ENCODE assay signal across 9 cellular contexts in genomic region chr4:186669159-186669720, GRCh38. TPM values are rescaled to one million over a fixed set of nuclear protein-coding genes. Genes with fewer than 3 reads are reported as not detected.
DNase-seq lines count a peak whose midpoint lies in the region; ATAC-seq, FAIRE-seq and TF ChIP-seq lines count a peak whose summit lies in the region.
"Had no signal": no experiment of that assay in that cellular context is flagged by ENCODE, and none has a peak within 500 bp of the region (broad histone marks: within the 10 kb centered on the region; RNA-seq: fewer than 3 reads in every experiment).

No MANE protein-coding gene starts in this region.

- H3K27ac ChIP-seq in gastroesophageal sphincter, result peak overlapping the region; percentile 19 to 84 (median 60)
- H3K27ac ChIP-seq in CD4-positive, alpha-beta T cell (ENCODE audit: low read depth, low read length), result no peak overlapping the region

- in situ Hi-C loops in SK-MEL-5 (cut with HindIII; ENCODE audit: low pct_unique_long_range_greater_than_20kb, low sequenced_read_pairs), result no loop called here

- ATAC-seq in gastroesophageal sphincter (peak; percentile 89), HG03439 (IDR thresholded peaks at IDR 0.05; ENCODE audit: unreplicated experiment) (no peak), HG02973 (IDR thresholded peaks at IDR 0.05; ENCODE audit: unreplicated experiment) (no peak)
- ATAC-seq in CD4-positive, alpha-beta T cell (ENCODE audit: poor library complexity), result no peak

- FAIRE-seq in H54 (lab: Jason Lieb, UNC), result no peak

- CTCF ChIA-PET in CD4-positive, alpha-beta T cell (lab: Charles Lee), result no interaction called here

- no peaks in the 10 kb centered on the region for H3K27me3 ChIP-seq in H7 (ENCODE audit: control insufficient read depth, insufficient read depth, low read length)
- H3K27me3 ChIP-seq in gastroesophageal sphincter, result no peaks in the 10 kb centered on the region
- H3K27me3 ChIP-seq in CD4-positive, alpha-beta T cell (ENCODE audit: control insufficient read depth, insufficient read depth, low read length), result no peaks in the 10 kb centered on the region

- H3K4me3 ChIP-seq in H7 (ENCODE audit: insufficient read depth, low read depth, low read length) (peak overlapping the region; percentile 8; the same call in 1 of the 2 replicates), gastroesophageal sphincter (peak overlapping the region; percentile 2 to 37)

- WGBS in gastroesophageal sphincter (ENCODE audit: low coverage in 1 of 2), 2 donors, result 14 to 19% methylated on average over 6 to 7 of the region's 21 CpGs

- peak; percentile 43 to 61 (median 50) for TF ChIP-seq CTCF in gastroesophageal sphincter (IDR thresholded peaks at IDR 0.05)
- TF ChIP-seq CTCF in CD4-positive, alpha-beta T cell (IDR thresholded peaks at IDR 0.05), result no peak

- no peaks in the 10 kb centered on the region for H3K36me3 Mint-ChIP-seq in CD4-positive, alpha-beta T cell (ENCODE audit: low read depth)
- H3K36me3 Mint-ChIP-seq: IgD-negative memory B cell had no signal

- TF ChIP-seq EP300 in gastroesophageal sphincter (IDR thresholded peaks at IDR 0.05), result no peak

- no peak overlapping the region for H3K4me3 Mint-ChIP-seq in CD4-positive, alpha-beta T cell
- H3K4me3 Mint-ChIP-seq: IgD-negative memory B cell had no signal

- H3K27ac Mint-ChIP-seq in CD4-positive, alpha-beta T cell, result no peak overlapping the region

- DNase-seq in H7 (peak; percentile 70), SK-MEL-5 (ENCODE audit: low read depth, low spot score) (peak; percentile 68), renal cortical epithelial cell (ENCODE audit: low read depth) (peak; percentile 65), H54 (ENCODE audit: insufficient read length, low spot score) (no peak)
- DNase-seq in CD4-positive, alpha-beta T cell, result no peak

- H3K36me3 ChIP-seq in H7 (replicated peaks; ENCODE audit: control insufficient read depth, insufficient read depth, low read length), result no peaks in the 10 kb centered on the region
- H3K36me3 ChIP-seq in gastroesophageal sphincter, result no peaks in the 10 kb centered on the region

- no peaks in the 10 kb centered on the region for H3K4me1 Mint-ChIP-seq in CD4-positive, alpha-beta T cell (ENCODE audit: low read depth)
- H3K4me1 Mint-ChIP-seq: IgD-negative memory B cell had no signal

- POLR2A ChIA-PET in CD4-positive, alpha-beta T cell (lab: Charles Lee), result no interaction called here

- peaks cover 2% of the 10 kb centered on the region for H3K9me3 Mint-ChIP-seq in CD4-positive, alpha-beta T cell

- no peaks in the 10 kb centered on the region for H3K9me3 ChIP-seq in gastroesophageal sphincter
- H3K9me3 ChIP-seq in CD4-positive, alpha-beta T cell (ENCODE audit: control insufficient read depth, low read length), result no peaks in the 10 kb centered on the region

- intact Hi-C loops in CD4-positive, alpha-beta T cell (cut with DNase I, micrococcal nuclease), result no loop called here

- H3K4me1 ChIP-seq in gastroesophageal sphincter, result peaks cover 0 to 54% (median 6%) of the 10 kb centered on the region in 3 donors

- TF ChIP-seq POLR2A in gastroesophageal sphincter (IDR thresholded peaks at IDR 0.05), result no peak
- no peak for TF ChIP-seq POLR2A in H54 (IDR thresholded peaks at IDR 0.05; ENCODE audit: low read depth, low read length)

- peaks cover 4% of the 10 kb centered on the region for H3K27me3 Mint-ChIP-seq in CD4-positive, alpha-beta T cell
- H3K27me3 Mint-ChIP-seq: IgD-negative memory B cell had no signal

RNA-seq across cellular contexts. Expression of gene FAT1, which starts 54.4 kb away (rescaled TPM):
- total RNA-seq in H7 (2014; rRNA removed; shearing (Covaris generic)), result 83.9 and 108 TPM in 2 replicates
- total RNA-seq in SK-MEL-5 (2014; rRNA removed; shearing (Covaris generic)), result 78.0 and 88.9 TPM in 2 replicates
- polyA plus RNA-seq in SK-MEL-5 (2015; cell fraction: cytosol; rRNA removed), result 75.3 and 95.6 TPM in 2 replicates
- 49.3 and 50.5 TPM in 2 replicates for polyA plus RNA-seq in SK-MEL-5 (2015; cell fraction: nucleus; rRNA removed)
- 100 to 1,000 TPM in 3 of 4 donors, 10 to 100 TPM in 1; 84.4 to 279 (median 154) TPM for total RNA-seq in gastroesophageal sphincter
- 251 and 594 TPM in 2 replicates for total RNA-seq in renal cortical epithelial cell
- total RNA-seq in CD4-positive, alpha-beta T cell, result under 1 TPM in 1 of 2 experiments, not detected in 1; 0.03 TPM
- polyA plus RNA-seq: IgD-negative memory B cell had no signal

Comparison
In these comparisons a context has a peak if more than half of its experiments do, and no peak if none do; other contexts are left out.
1. DNase-seq: peak in H7 (single experiment), SK-MEL-5 (single experiment) and renal cortical epithelial cell (single experiment); none in CD4-positive, alpha-beta T cell (0 of 10) and H54 (single experiment).
2. RNA of gene FAT1, which starts 54.4 kb away (total RNA-seq): 251 to 594 TPM in renal cortical epithelial cell, 84.4 to 279 TPM in gastroesophageal sphincter, 83.9 to 108 TPM in H7 and 78.0 to 88.9 TPM in SK-MEL-5; 0.03 TPM in CD4-positive, alpha-beta T cell; every median in the first group is over 10 times any median in the second.